32 cellular contexts compared by ENCODE assay signal in the genomic region with DNA sequence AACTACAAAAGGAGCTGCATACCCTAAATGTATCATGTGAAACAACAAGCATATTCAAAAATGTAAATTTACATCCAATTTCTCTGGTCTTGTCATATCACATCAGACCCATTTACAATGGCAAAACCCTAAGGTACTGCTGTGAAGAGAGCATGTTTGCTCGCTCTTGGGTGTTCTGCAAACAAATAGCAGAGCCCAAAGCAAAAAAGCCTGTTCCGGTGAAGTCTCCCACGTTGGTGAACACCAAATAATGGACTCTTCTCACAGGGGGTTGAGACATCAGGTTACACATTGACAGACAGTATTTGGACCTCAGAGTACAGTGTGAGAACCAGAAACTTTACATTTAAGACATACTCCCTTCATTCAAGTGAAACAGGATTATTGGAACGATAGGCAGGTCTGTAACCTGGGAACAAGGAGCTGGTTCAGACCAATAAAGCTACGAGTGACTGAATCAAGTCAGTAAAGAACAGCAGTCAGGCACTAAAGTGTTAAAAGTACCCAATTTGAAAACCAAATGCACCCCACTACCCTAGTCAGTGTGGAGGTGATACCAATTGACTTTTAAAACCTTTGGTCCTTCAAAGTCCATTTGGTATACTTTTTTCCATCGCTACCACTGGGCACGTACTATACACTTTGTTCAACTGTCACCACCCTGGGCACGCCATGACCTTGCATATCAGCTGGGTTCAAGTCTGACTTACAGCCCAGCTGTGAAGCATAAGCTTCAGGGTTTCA.
"Had no signal": no experiment of that assay in that cellular context is flagged by ENCODE, and none has a peak within 500 bp of the region (broad histone marks: within the 10 kb centered on the region; RNA-seq: fewer than 3 reads in every experiment).

No MANE protein-coding gene starts in this region.

- DNase-seq: activated CD4-positive, alpha-beta T cell treated with anti-CD3 and anti-CD28 coated beads for 36 hours; activated CD4-positive, CD25-positive, alpha-beta regulatory T cell; activated CD8-positive, alpha-beta memory T cell treated with anti-CD3 and anti-CD28 coated beads, Interleukin-2, amount 10 ng/mL, durations not matched to agents 7 days and 5 days; activated CD8-positive, alpha-beta T cell treated with anti-CD3 and anti-CD28 coated beads, Interleukin-2, amount 10 ng/mL, durations not matched to agents 7 days and 5 days; activated effector memory CD4-positive, alpha-beta T cell treated with Interleukin-2 at 50 U/mL for 16 hours; activated naive CD4-positive, alpha-beta T cell treated with anti-CD3 and anti-CD28 coated beads for 36 hours; activated naive CD8-positive, alpha-beta T cell treated with anti-CD3 and anti-CD28 coated beads for 36 hours; activated T-cell treated with anti-CD3 and anti-CD28 coated beads for 4 hours; dorsolateral prefrontal cortex; effector memory CD4-positive, alpha-beta T cell; erythroblast; left cardiac atrium; lower lobe of right lung; mesenchymal stem cell; naive thymus-derived CD8-positive, alpha-beta T cell; occipital lobe; psoas muscle; stimulated activated CD4-positive, alpha-beta T cell treated with anti-CD3 and anti-CD28 coated beads, Interleukin-15, amount 100 ng/mL, for 24 hours; stimulated activated CD4-positive, alpha-beta T cell treated with anti-CD3 and anti-CD28 coated beads, Interleukin-2, amount 100 ng/mL, for 24 hours; stimulated activated naive B cell treated with anti-CD40 and anti-IgM and Interleukin-4, amounts not matched to agents 10 μg/mL and 1 μg/mL and 100 μg/mL, for 72 hours; stomach; T-helper 1 cell; thyroid gland had no signal

- ATAC-seq: activated CD4-positive, alpha-beta T cell treated with anti-CD3 and anti-CD28 coated beads for 36 hours; activated CD8-positive, alpha-beta memory T cell treated with anti-CD3 and anti-CD28 coated beads, Interleukin-2, amount 10 ng/mL, durations not matched to agents 7 days and 5 days; activated CD8-positive, alpha-beta T cell treated with anti-CD3 and anti-CD28 coated beads, Interleukin-2, amount 10 ng/mL, durations not matched to agents 7 days and 5 days; gastroesophageal sphincter; naive thymus-derived CD8-positive, alpha-beta T cell; stimulated activated naive B cell treated with anti-CD40 and anti-IgM and Interleukin-4, amounts not matched to agents 10 μg/mL and 1 μg/mL and 100 μg/mL, for 72 hours had no signal

- H3K4me2 ChIP-seq: hepatocyte had no signal

- H3K79me2 ChIP-seq: hepatocyte, parathyroid adenoma had no signal

- FAIRE-seq: keratinocyte had no signal

- H3K27me3 ChIP-seq: ascending aorta, cardiac muscle cell, dorsolateral prefrontal cortex, gastroesophageal sphincter, hepatocyte, right atrium auricular region, stomach, thyroid gland, upper lobe of left lung had no signal

- H3K27ac ChIP-seq: ascending aorta, cardiac muscle cell, coronary artery, dorsolateral prefrontal cortex, hepatocyte, parathyroid adenoma, psoas muscle, right atrium auricular region, stomach had no signal

- H3K4me3 ChIP-seq: ascending aorta, cardiac muscle cell, coronary artery, dorsolateral prefrontal cortex, gastroesophageal sphincter, hepatocyte, lower lobe of right lung, psoas muscle, right atrium auricular region, stomach, thyroid gland, upper lobe of left lung had no signal

- H2AFZ ChIP-seq: hepatocyte, parathyroid adenoma had no signal

- H3K9ac ChIP-seq: parathyroid adenoma had no signal

- H3K9me3 ChIP-seq: ascending aorta, gastroesophageal sphincter, lower lobe of right lung, psoas muscle, right atrium auricular region, stomach, thyroid gland, upper lobe of left lung had no signal
